ENCODE assay signal across 8 cellular contexts in genomic region chr2:207258191-207258991, GRCh38.
DNase-seq lines count a peak whose midpoint lies in the region; ATAC-seq, FAIRE-seq and TF ChIP-seq lines count a peak whose summit lies in the region.

No MANE protein-coding gene starts in this region.

- TF ChIP-seq CTCF in A549 (IDR thresholded peaks at IDR 0.05) (no peak), HEK293 (tag by site-specific recombination; IDR thresholded peaks at IDR 0.05) (no peak), foreskin keratinocyte (conservative IDR thresholded peaks at IDR 0.05) (no peak)

- CTCF ChIA-PET in A549 (lab: Yijun Ruan, JAX) (interaction anchor here (0.7 to 1.6 kb wide), 7 partner anchors 13 to 215 kb away, joined by 3 to 10 read pairs (median 3); no protein-coding TSS in a partner anchor), HEK293 (lab: Yijun Ruan, JAX) (interaction anchor here (0.5 kb wide), 1 partner anchor 135 kb away, joined by 3 read pairs; no protein-coding TSS in a partner anchor)

- ATAC-seq in A549 (peak; percentile 92 to 93), foreskin keratinocyte (peak; percentile 78), sciatic nerve (peak; percentile 71)

- intact Hi-C loops in sciatic nerve (cut with DNase I), result no loop called here

- 9% methylated on average over 8 of the region's 8 CpGs for WGBS in A549 (ENCODE audit: missing lambda C conversion rate)

- H3K36me3 ChIP-seq in HEK293 (ENCODE audit: control insufficient read depth in 2 of 2, insufficient read depth in 1 of 2, low read length in 2 of 2) (no peaks in the 10 kb centered on the region), SJSA1 (no peaks in the 10 kb centered on the region)

- DNase-seq in A549 (ENCODE audit: low read depth in 1 of 2, low spot score in 1 of 2) (peak; percentile 66 to 97), SJSA1 (ENCODE audit: low read depth in 1 of 2, low spot score in 2 of 2) (peak; percentile 98 to 99), foreskin keratinocyte (peak; percentile 74 to 92), sciatic nerve (ENCODE audit: low spot score) (no peak), ecto neural progenitor cell (ENCODE audit: low spot score) (no peak), NCI-H1105 (lab: John Stamatoyannopoulos, UW) (no peak)
- DNase-seq in activated naive CD4-positive, alpha-beta T cell treated with anti-CD3 and anti-CD28 coated beads, Interleukin-2, amount 50 U/mL, for 16 hours, result no peak

- H3K9me3 ChIP-seq in A549 (no peaks in the 10 kb centered on the region), HEK293 (ENCODE audit: control insufficient read depth, insufficient read depth, low read depth, low read length) (no peaks in the 10 kb centered on the region), SJSA1 (replicated peaks) (no peaks in the 10 kb centered on the region)

- H3K4me2 ChIP-seq in A549, result peak overlapping the region; percentile 64

- H3K4me3 ChIP-seq in A549 (peak overlapping the region; percentile 10; the same call in 1 of the 3 replicates), HEK293 (ENCODE audit: low read depth, low read length) (no peak overlapping the region), SJSA1 (no peak overlapping the region)

- H3K27me3 ChIP-seq in SJSA1 (replicated peaks), result no peaks in the 10 kb centered on the region
- no peaks in the 10 kb centered on the region for H3K27me3 ChIP-seq in foreskin keratinocyte

- TF ChIP-seq RAD21 in A549 (conservative IDR thresholded peaks at IDR 0.05 in 1 of 2, IDR thresholded peaks at IDR 0.05 in 1 of 2), result peak in 1 of 2 experiments; percentile 62

- no peak for TF ChIP-seq POLR2A in A549 (IDR thresholded peaks at IDR 0.05; ENCODE audit: low read length)

- POLR2A ChIA-PET in A549 (lab: Yijun Ruan, JAX), result interaction anchor here (0.7 to 5.0 kb wide), 10 partner anchors 13 to 493 kb away, joined by 3 to 111 read pairs (median 6); partner anchors contain the start of genes FASTKD2, KLF7 and MDH1B
- POLR2A ChIA-PET in HEK293 (lab: Yijun Ruan, JAX), result interaction anchor here (0.6 to 1.2 kb wide), 2 partner anchors 88 to 91 kb away, joined by 3 read pairs; no protein-coding TSS in a partner anchor

- H3K4me1 ChIP-seq in A549, result peaks cover 76% of the 10 kb centered on the region
- H3K4me1 ChIP-seq in HEK293 (ENCODE audit: control insufficient read depth, insufficient read depth, low read length), result no peaks in the 10 kb centered on the region
- peaks cover 79% of the 10 kb centered on the region for H3K4me1 ChIP-seq in SJSA1 (replicated peaks)
- peaks cover 28% of the 10 kb centered on the region for H3K4me1 ChIP-seq in foreskin keratinocyte

- TF ChIP-seq EP300 in A549 (IDR thresholded peaks at IDR 0.05), result peak; percentile 46 to 80; a peak in 3 of 5 replicates

- FAIRE-seq in A549 (lab: Jason Lieb, UNC), result no peak

- peak overlapping the region; percentile 89 to 96 for H3K27ac ChIP-seq in A549
- H3K27ac ChIP-seq in HEK293 (ENCODE audit: extremely low read depth, low read depth, low read length), result no peak overlapping the region
- H3K27ac ChIP-seq in SJSA1, result peak overlapping the region; percentile 93
- H3K27ac ChIP-seq in foreskin keratinocyte, result no peak overlapping the region

TF ChIP-seq in A549, 52 proteins besides CTCF, POLR2A, EP300 and RAD21 (continues in another document):
- TF ChIP-seq BHLHE40 (IDR thresholded peaks at IDR 0.05; ENCODE audit: low read depth, low read length) (no peak), FOSL2 (IDR thresholded peaks at IDR 0.05) (peak; percentile 76; the same call in 1 of the 2 replicates), FOSL2 (CRISPR knock-in tag; IDR thresholded peaks at IDR 0.05) (peak; percentile 89), NPAS2 (CRISPR knock-in tag; IDR thresholded peaks at IDR 0.05; ENCODE audit: borderline replicate concordance) (no peak), CHD4 (IDR thresholded peaks at IDR 0.05; ENCODE audit: borderline replicate concordance) (no peak), USF2 (IDR thresholded peaks at IDR 0.05) (no peak), RARB (CRISPR knock-in tag; IDR thresholded peaks at IDR 0.05) (0 out of 2 replicates have a peak, but pooled peaks have one; percentile 22), HDAC2 (IDR thresholded peaks at IDR 0.05) (no peak), MYC (IDR thresholded peaks at IDR 0.05; ENCODE audit: borderline replicate concordance, low read length) (no peak), ZSCAN20 (CRISPR knock-in tag; IDR thresholded peaks at IDR 0.05) (no peak)
- TF ChIP-seq, protein P1, sequence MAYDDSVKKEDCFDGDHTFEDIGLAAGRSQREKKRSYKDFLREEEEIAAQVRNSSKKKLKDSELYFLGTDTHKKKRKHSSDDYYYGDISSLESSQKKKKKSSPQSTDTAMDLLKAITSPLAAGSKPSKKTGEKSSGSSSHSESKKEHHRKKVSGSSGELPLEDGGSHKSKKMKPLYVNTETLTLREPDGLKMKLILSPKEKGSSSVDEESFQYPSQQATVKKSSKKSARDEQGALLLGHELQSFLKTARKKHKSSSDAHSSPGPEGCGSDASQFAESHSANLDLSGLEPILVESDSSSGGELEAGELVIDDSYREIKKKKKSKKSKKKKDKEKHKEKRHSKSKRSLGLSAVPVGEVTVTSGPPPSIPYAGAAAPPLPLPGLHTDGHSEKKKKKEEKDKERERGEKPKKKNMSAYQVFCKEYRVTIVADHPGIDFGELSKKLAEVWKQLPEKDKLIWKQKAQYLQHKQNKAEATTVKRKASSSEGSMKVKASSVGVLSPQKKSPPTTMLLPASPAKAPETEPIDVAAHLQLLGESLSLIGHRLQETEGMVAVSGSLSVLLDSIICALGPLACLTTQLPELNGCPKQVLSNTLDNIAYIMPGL (CRISPR knock-in tag; IDR thresholded peaks at IDR 0.05; ENCODE audit: borderline replicate concordance), result no peak
- TF ChIP-seq, protein P2, sequence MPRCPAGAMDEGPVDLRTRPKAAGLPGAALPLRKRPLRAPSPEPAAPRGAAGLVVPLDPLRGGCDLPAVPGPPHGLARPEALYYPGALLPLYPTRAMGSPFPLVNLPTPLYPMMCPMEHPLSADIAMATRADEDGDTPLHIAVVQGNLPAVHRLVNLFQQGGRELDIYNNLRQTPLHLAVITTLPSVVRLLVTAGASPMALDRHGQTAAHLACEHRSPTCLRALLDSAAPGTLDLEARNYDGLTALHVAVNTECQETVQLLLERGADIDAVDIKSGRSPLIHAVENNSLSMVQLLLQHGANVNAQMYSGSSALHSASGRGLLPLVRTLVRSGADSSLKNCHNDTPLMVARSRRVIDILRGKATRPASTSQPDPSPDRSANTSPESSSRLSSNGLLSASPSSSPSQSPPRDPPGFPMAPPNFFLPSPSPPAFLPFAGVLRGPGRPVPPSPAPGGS (IDR thresholded peaks at IDR 0.05), result peak; percentile 63; the same call in 1 of the 3 replicates

TF ChIP-seq in HEK293, 187 proteins besides CTCF, POLR2A, EP300 and RAD21:
- TF ChIP-seq, protein P3, sequence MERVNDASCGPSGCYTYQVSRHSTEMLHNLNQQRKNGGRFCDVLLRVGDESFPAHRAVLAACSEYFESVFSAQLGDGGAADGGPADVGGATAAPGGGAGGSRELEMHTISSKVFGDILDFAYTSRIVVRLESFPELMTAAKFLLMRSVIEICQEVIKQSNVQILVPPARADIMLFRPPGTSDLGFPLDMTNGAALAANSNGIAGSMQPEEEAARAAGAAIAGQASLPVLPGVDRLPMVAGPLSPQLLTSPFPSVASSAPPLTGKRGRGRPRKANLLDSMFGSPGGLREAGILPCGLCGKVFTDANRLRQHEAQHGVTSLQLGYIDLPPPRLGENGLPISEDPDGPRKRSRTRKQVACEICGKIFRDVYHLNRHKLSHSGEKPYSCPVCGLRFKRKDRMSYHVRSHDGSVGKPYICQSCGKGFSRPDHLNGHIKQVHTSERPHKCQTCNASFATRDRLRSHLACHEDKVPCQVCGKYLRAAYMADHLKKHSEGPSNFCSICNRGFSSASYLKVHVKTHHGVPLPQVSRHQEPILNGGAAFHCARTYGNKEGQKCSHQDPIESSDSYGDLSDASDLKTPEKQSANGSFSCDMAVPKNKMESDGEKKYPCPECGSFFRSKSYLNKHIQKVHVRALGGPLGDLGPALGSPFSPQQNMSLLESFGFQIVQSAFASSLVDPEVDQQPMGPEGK (tag by site-specific recombination; IDR thresholded peaks at IDR 0.05), result no peak
- no peak for TF ChIP-seq ZNF791 (tag by site-specific recombination; IDR thresholded peaks at IDR 0.05)
- no peak for TF ChIP-seq ZNF433 (tag by site-specific recombination; IDR thresholded peaks at IDR 0.05; ENCODE audit: low read depth)
- TF ChIP-seq ZNF843 (tag by site-specific recombination; IDR thresholded peaks at IDR 0.05), result no peak
- TF ChIP-seq, protein P4, sequence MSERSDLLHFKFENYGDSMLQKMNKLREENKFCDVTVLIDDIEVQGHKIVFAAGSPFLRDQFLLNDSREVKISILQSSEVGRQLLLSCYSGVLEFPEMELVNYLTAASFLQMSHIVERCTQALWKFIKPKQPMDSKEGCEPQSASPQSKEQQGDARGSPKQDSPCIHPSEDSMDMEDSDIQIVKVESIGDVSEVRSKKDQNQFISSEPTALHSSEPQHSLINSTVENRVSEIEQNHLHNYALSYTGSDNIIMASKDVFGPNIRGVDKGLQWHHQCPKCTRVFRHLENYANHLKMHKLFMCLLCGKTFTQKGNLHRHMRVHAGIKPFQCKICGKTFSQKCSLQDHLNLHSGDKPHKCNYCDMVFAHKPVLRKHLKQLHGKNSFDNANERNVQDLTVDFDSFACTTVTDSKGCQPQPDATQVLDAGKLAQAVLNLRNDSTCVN (tag by site-specific recombination; optimal IDR thresholded peaks at IDR 0.05), result no peak
- no peak for TF ChIP-seq ZNF132 (tag by site-specific recombination; IDR thresholded peaks at IDR 0.05; ENCODE audit: borderline replicate concordance)
- TF ChIP-seq KLF1 (tag by site-specific recombination; IDR thresholded peaks at IDR 0.05), result peak; percentile 36; the same call in 1 of the 2 replicates
- no peak for TF ChIP-seq ZNF366 (tag by site-specific recombination; conservative IDR thresholded peaks at IDR 0.05)
- TF ChIP-seq ZSCAN23 (tag by site-specific recombination; IDR thresholded peaks at IDR 0.05), result no peak
- TF ChIP-seq ZBTB17 (tag by site-specific recombination; IDR thresholded peaks at IDR 0.05), result peak; percentile 61
- TF ChIP-seq ZNF16 (tag by site-specific recombination; IDR thresholded peaks at IDR 0.05; ENCODE audit: low read depth), result no peak
- TF ChIP-seq ZNF704 (tag by site-specific recombination; IDR thresholded peaks at IDR 0.05), result no peak

Comparison
In these comparisons a context has a peak if more than half of its experiments do, and no peak if none do; other contexts are left out.
1. DNase-seq: peak in A549 (2 of 2), SJSA1 (2 of 2) and foreskin keratinocyte (2 of 2); none in sciatic nerve (single experiment), activated naive CD4-positive, alpha-beta T cell treated with anti-CD3 and anti-CD28 coated beads, Interleukin-2, amount 50 U/mL, for 16 hours (single experiment), ecto neural progenitor cell (single experiment) and NCI-H1105 (single experiment).
2. H3K27ac ChIP-seq: peak in A549 (2 of 2) and SJSA1 (single experiment); none in HEK293 (single experiment) and foreskin keratinocyte (single experiment).
3. Of the 5 proteins assayed by ChIP-seq in both HEK293 and A549: peak only in HEK293: none; only in A549: PBX3; in both: none; in neither: 4.
4. Peak in every context shown above with its lines, with median percentiles within 50 percentile points of each other: ATAC-seq.